15 cellular contexts compared by ENCODE assay signal in genomic region chr12:92634730-92635129, GRCh38.
DNase-seq lines count a peak whose midpoint lies in the region; TF ChIP-seq lines count a peak whose summit lies in the region.
"Had no signal": no experiment of that assay in that cellular context is flagged by ENCODE, and none has a peak within 500 bp of the region (broad histone marks: within the 10 kb centered on the region; RNA-seq: fewer than 3 reads in every experiment).

No MANE protein-coding gene starts in this region.

- H3K9ac ChIP-seq in adipocyte (ENCODE audit: low read length), result no peak overlapping the region

- H3K27ac ChIP-seq in osteoblast (ENCODE audit: low read depth, low read length), result no peak overlapping the region
- H3K27ac ChIP-seq: C4-2B had no signal

- H3K4me3 ChIP-seq in adipocyte (ENCODE audit: low read length), result no peak overlapping the region
- H3K4me3 ChIP-seq in fibroblast of the aortic adventitia (ENCODE audit: low read depth, low read length), result no peak overlapping the region
- H3K4me3 ChIP-seq in osteoblast (ENCODE audit: insufficient read depth, low read length), result no peak overlapping the region

- H4K20me1 ChIP-seq in osteoblast (ENCODE audit: insufficient read depth, low read length), result no peaks in the 10 kb centered on the region

- peak; percentile 22 for DNase-seq in adipocyte (ENCODE audit: low read depth)
- DNase-seq in fibroblast of the aortic adventitia (ENCODE audit: low read depth), result peak; percentile 56
- no peak for DNase-seq in osteoblast (ENCODE audit: insufficient read length, low spot score, missing footprints)
- no peak for DNase-seq in NCI-H510A (lab: John Stamatoyannopoulos, UW)
- no peak for DNase-seq in NCI-H446 treated with DMSO at 0.1 percent for 48 hours (lab: John Stamatoyannopoulos, UW)
- DNase-seq in OCI-M2 (lab: John Stamatoyannopoulos, UW; ENCODE audit: unreplicated experiment), result no peak
- DNase-seq: ACHN; AML-193; Caco-2; CD4-positive, alpha-beta T cell; GDM1; GOT3; H7; HFFc6 had no signal

- H3K27me3 ChIP-seq in adipocyte (replicated peaks; ENCODE audit: control insufficient read depth, insufficient read depth, low read length) (no peaks in the 10 kb centered on the region), osteoblast (ENCODE audit: insufficient read depth, low read length) (no peaks in the 10 kb centered on the region)

- H3K4me2 ChIP-seq in osteoblast (ENCODE audit: insufficient read depth, low read length), result no peak overlapping the region

- peaks cover 12% of the 10 kb centered on the region for H3K4me1 ChIP-seq in adipocyte (ENCODE audit: control insufficient read depth, insufficient read depth, low read length)
- H3K4me1 ChIP-seq in osteoblast (ENCODE audit: insufficient read depth, low read length), result peaks cover under 1% of the 10 kb centered on the region
- H3K4me1 ChIP-seq: Caco-2 had no signal

- TF ChIP-seq CTCF in fibroblast of the aortic adventitia (IDR thresholded peaks at IDR 0.05; ENCODE audit: insufficient read depth, low read length) (no peak), osteoblast (IDR thresholded peaks at IDR 0.05; ENCODE audit: extremely low read depth, low read depth, low read length) (no peak)

- H3K36me3 ChIP-seq in adipocyte (ENCODE audit: control insufficient read depth, insufficient read depth, low read length, severe bottlenecking) (no peaks in the 10 kb centered on the region), osteoblast (ENCODE audit: insufficient read depth, low read length) (no peaks in the 10 kb centered on the region)

- no peaks in the 10 kb centered on the region for H3K9me3 ChIP-seq in adipocyte (ENCODE audit: control insufficient read depth, low read length)
- H3K9me3 ChIP-seq in osteoblast (ENCODE audit: low read depth, low read length), result no peaks in the 10 kb centered on the region
- H3K9me3 ChIP-seq: Caco-2 had no signal

- H3K79me2 ChIP-seq in osteoblast (ENCODE audit: insufficient read depth, low read length), result no peaks in the 10 kb centered on the region

- peak overlapping the region; percentile 33 for H2AFZ ChIP-seq in osteoblast (ENCODE audit: low read length)

Comparison
In these comparisons a context has a peak if more than half of its experiments do, and no peak if none do; other contexts are left out.
1. DNase-seq: peak in adipocyte (single experiment) and fibroblast of the aortic adventitia (single experiment); none in osteoblast (single experiment), NCI-H510A (single experiment), NCI-H446 treated with DMSO at 0.1 percent for 48 hours (single experiment) and OCI-M2 (single experiment).